Comparison of ENCODE assay signal across 13 cellular contexts in genomic region chr4:38314663-38315062, GRCh38.
DNase-seq lines count a peak whose midpoint lies in the region; ATAC-seq and TF ChIP-seq lines count a peak whose summit lies in the region.
"Had no signal": no experiment of that assay in that cellular context is flagged by ENCODE, and none has a peak within 500 bp of the region (broad histone marks: within the 10 kb centered on the region; RNA-seq: fewer than 3 reads in every experiment).

No MANE protein-coding gene starts in this region.

- no peaks in the 10 kb centered on the region for H3K27me3 Mint-ChIP-seq in natural killer cell treated with Interleukin-12 subunit alpha and Interleukin-12 subunit beta and Interleukin-15 and Interleukin-18, amount 100 ng/mL, for 72 hours
- no peaks in the 10 kb centered on the region for H3K27me3 Mint-ChIP-seq in natural killer cell (ENCODE audit: low read depth in 2 of 2)
- no peaks in the 10 kb centered on the region for H3K27me3 Mint-ChIP-seq in central memory CD8-positive, alpha-beta T cell

- H3K9me3 Mint-ChIP-seq in natural killer cell treated with Interleukin-12 subunit alpha and Interleukin-12 subunit beta and Interleukin-15 and Interleukin-18, amount 100 ng/mL, for 72 hours = peaks cover 4% of the 10 kb centered on the region
- H3K9me3 Mint-ChIP-seq in natural killer cell = no peaks in the 10 kb centered on the region
- no peaks in the 10 kb centered on the region for H3K9me3 Mint-ChIP-seq in central memory CD8-positive, alpha-beta T cell

- peaks cover 50 to 65% of the 10 kb centered on the region in 2 donors for H3K4me1 Mint-ChIP-seq in natural killer cell treated with Interleukin-12 subunit alpha and Interleukin-12 subunit beta and Interleukin-15 and Interleukin-18, amount 100 ng/mL, for 72 hours (ENCODE audit: low read depth in 2 of 2)
- peaks cover 33 to 54% of the 10 kb centered on the region in 2 donors for H3K4me1 Mint-ChIP-seq in natural killer cell
- H3K4me1 Mint-ChIP-seq in central memory CD8-positive, alpha-beta T cell = peaks cover 56% of the 10 kb centered on the region

- intact Hi-C loops in natural killer cell (cut with micrococcal nuclease) = loop anchor here (5.0 to 10.0 kb wide), 2 partner anchors 137 to 250 kb away; no protein-coding TSS in a partner anchor

- TF ChIP-seq CTCF in natural killer cell (IDR thresholded peaks at IDR 0.05) = no peak

- no peak overlapping the region for H3K4me3 Mint-ChIP-seq in natural killer cell treated with Interleukin-12 subunit alpha and Interleukin-12 subunit beta and Interleukin-15 and Interleukin-18, amount 100 ng/mL, for 72 hours
- no peak overlapping the region for H3K4me3 Mint-ChIP-seq in natural killer cell
- no peak overlapping the region for H3K4me3 Mint-ChIP-seq in central memory CD8-positive, alpha-beta T cell
- H3K4me3 Mint-ChIP-seq: T-helper 1 cell treated with Interleukin-12 subunit alpha and Interleukin-12 subunit beta and Interleukin-4 antibody, amounts not matched to agents 30 μg/mL and 1 μg/mL, for 36 hours had no signal

- peaks cover 13% of the 10 kb centered on the region for H3K36me3 Mint-ChIP-seq in natural killer cell treated with Interleukin-12 subunit alpha and Interleukin-12 subunit beta and Interleukin-15 and Interleukin-18, amount 100 ng/mL, for 72 hours
- no peaks in the 10 kb centered on the region for H3K36me3 Mint-ChIP-seq in natural killer cell
- H3K36me3 Mint-ChIP-seq in central memory CD8-positive, alpha-beta T cell (ENCODE audit: insufficient read depth) = peaks cover 3% of the 10 kb centered on the region

- no peak for ATAC-seq in natural killer cell treated with Interleukin-12 subunit alpha and Interleukin-12 subunit beta and Interleukin-15 and Interleukin-18, amount 100 ng/mL, for 72 hours
- ATAC-seq in natural killer cell (no peak), GM21576 (IDR thresholded peaks at IDR 0.05; ENCODE audit: unreplicated experiment) (no peak)
- ATAC-seq in central memory CD8-positive, alpha-beta T cell (replicated peaks; ENCODE audit: extremely low read depth, poor library complexity, severe bottlenecking) = no peak
- ATAC-seq: left lung had no signal

- H3K27ac Mint-ChIP-seq in natural killer cell treated with Interleukin-12 subunit alpha and Interleukin-12 subunit beta and Interleukin-15 and Interleukin-18, amount 100 ng/mL, for 72 hours = peak overlapping the region; percentile 12 to 47
- H3K27ac Mint-ChIP-seq in natural killer cell = no peak overlapping the region
- peak overlapping the region; percentile 55 for H3K27ac Mint-ChIP-seq in central memory CD8-positive, alpha-beta T cell (ENCODE audit: low read depth)
- H3K27ac Mint-ChIP-seq: T-helper 1 cell treated with Interleukin-12 subunit alpha and Interleukin-12 subunit beta and Interleukin-4 antibody, amounts not matched to agents 30 μg/mL and 1 μg/mL, for 36 hours had no signal

- DNase-seq in natural killer cell treated with Interleukin-12 subunit alpha and Interleukin-12 subunit beta and Interleukin-15 and Interleukin-18, amount 100 ng/mL, for 72 hours (ENCODE audit: low spot score) = no peak
- DNase-seq in natural killer cell (no peak), midbrain (lab: John Stamatoyannopoulos, UW) (peak; percentile 29), retina (no peak), NCI-H128 (lab: John Stamatoyannopoulos, UW; ENCODE audit: unreplicated experiment) (no peak), NCI-H748 (lab: John Stamatoyannopoulos, UW; ENCODE audit: unreplicated experiment) (no peak)
- DNase-seq in central memory CD8-positive, alpha-beta T cell (ENCODE audit: low spot score in 2 of 2) = no peak
- DNase-seq: activated CD4-positive, alpha-beta T cell treated with anti-CD3 and anti-CD28 coated beads, Interleukin-2, amount 50 U/mL, for 48 hours; activated naive CD4-positive, alpha-beta T cell treated with Interleukin-2 at 50 U/mL for 16 hours; DND-41; left lung had no signal

Comparison
In these comparisons a context has a peak if more than half of its experiments do, and no peak if none do; other contexts are left out.
1. H3K27ac Mint-ChIP-seq: peak in natural killer cell treated with Interleukin-12 subunit alpha and Interleukin-12 subunit beta and Interleukin-15 and Interleukin-18, amount 100 ng/mL, for 72 hours (2 of 2) and central memory CD8-positive, alpha-beta T cell (single experiment); none in natural killer cell (0 of 2).